In the genomic region with DNA sequence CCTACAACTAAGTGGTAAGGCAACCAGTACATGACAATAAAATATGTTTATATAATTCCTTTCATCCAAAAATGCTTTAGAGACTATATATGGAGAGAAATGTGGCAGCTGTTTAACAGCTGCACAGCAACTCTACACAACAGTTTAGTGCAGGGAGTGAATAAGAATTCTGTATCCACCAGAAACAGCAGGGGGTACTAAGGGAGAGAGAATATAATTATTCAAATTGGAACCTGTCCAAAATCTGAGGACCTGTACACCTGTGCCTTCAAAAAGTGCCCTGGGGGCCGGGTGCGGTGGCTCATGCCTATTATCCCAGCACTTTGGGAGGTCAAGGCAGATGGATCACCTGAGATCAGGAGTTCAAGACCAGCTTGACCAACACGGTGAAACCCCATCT, we compare ENCODE assay signal across 14 cellular contexts.
"Had no signal": no experiment of that assay in that cellular context is flagged by ENCODE, and none has a peak within 500 bp of the region (broad histone marks: within the 10 kb centered on the region; RNA-seq: fewer than 3 reads in every experiment).

No MANE protein-coding gene starts in this region.

- H3K27ac ChIP-seq: adrenal gland, cardiac muscle cell, gastrocnemius medialis, heart left ventricle, prostate gland, transverse colon had no signal

- H3K36me3 ChIP-seq: prostate gland had no signal

- H3K4me2 ChIP-seq: smooth muscle cell had no signal

- H3K4me3 ChIP-seq: adrenal gland, cardiac muscle cell, gastrocnemius medialis, heart left ventricle, prostate gland, smooth muscle cell, transverse colon had no signal

- ATAC-seq: activated T-cell treated with anti-CD3 and anti-CD28 coated beads, Interleukin-2, amount 50 U/mL, for 4 hours; gastrocnemius medialis; heart left ventricle; right cardiac atrium; stimulated activated naive CD8-positive, alpha-beta T cell treated with anti-CD3 and anti-CD28 coated beads, Interleukin-15, Interleukin-2, amounts not matched to agents 100 U/mL and 50 U/mL, for 24 hours had no signal

- H3K9me3 ChIP-seq: adrenal gland, gastrocnemius medialis, heart left ventricle, prostate gland, transverse colon had no signal

- DNase-seq: activated CD4-positive, alpha-beta memory T cell treated with anti-CD3 and anti-CD28 coated beads, Interleukin-2, amount 10 ng/mL, durations not matched to agents 7 days and 5 days; activated effector memory CD4-positive, alpha-beta T cell treated with Interleukin-2 at 50 U/mL for 16 hours; activated T-cell treated with anti-CD3 and anti-CD28 coated beads, Interleukin-2, amount 50 U/mL, for 4 hours; adrenal gland; erythroblast; gastrocnemius medialis; heart left ventricle; immature natural killer cell; right cardiac atrium; stimulated activated naive CD8-positive, alpha-beta T cell treated with anti-CD3 and anti-CD28 coated beads, Interleukin-15, Interleukin-2, amounts not matched to agents 100 U/mL and 50 U/mL, for 24 hours; transverse colon had no signal

- H3K27me3 ChIP-seq: adrenal gland, cardiac muscle cell, gastrocnemius medialis, heart left ventricle, transverse colon had no signal

- H3K4me1 ChIP-seq: adrenal gland, gastrocnemius medialis, heart left ventricle, prostate gland, transverse colon had no signal
